ENCODE assay signal across 1 cellular context in genomic region chr3:46667061-46667621, GRCh38.
TF ChIP-seq lines count a peak whose summit lies in the region.

No MANE protein-coding gene starts in this region.

TF ChIP-seq in HepG2, 621 proteins besides CTCF, POLR2A, EP300 and RAD21:
- TF ChIP-seq RBFOX2 (IDR thresholded peaks at IDR 0.05; ENCODE audit: low read depth, low read length) (no peak), TAF15 (IDR thresholded peaks at IDR 0.05; ENCODE audit: low read depth, low read length, poor library complexity, severe bottlenecking) (no peak), TFAP4 (IDR thresholded peaks at IDR 0.05; ENCODE audit: borderline replicate concordance, low read depth) (no peak), ZNF580 (CRISPR knock-in tag; IDR thresholded peaks at IDR 0.05; ENCODE audit: borderline replicate concordance, low read depth) (no peak), SP2 (CRISPR knock-in tag; IDR thresholded peaks at IDR 0.05) (no peak), LCORL (IDR thresholded peaks at IDR 0.05) (no peak), LCORL (CRISPR knock-in tag; IDR thresholded peaks at IDR 0.05) (no peak), ZHX2 (IDR thresholded peaks at IDR 0.05; ENCODE audit: low read depth) (no peak), ZHX2 (CRISPR knock-in tag; IDR thresholded peaks at IDR 0.05; ENCODE audit: borderline replicate concordance) (no peak), ZNF570 (CRISPR knock-in tag; IDR thresholded peaks at IDR 0.05; ENCODE audit: borderline replicate concordance) (no peak), ZNF512 (CRISPR knock-in tag; IDR thresholded peaks at IDR 0.05) (no peak), ZNF17 (CRISPR knock-in tag; IDR thresholded peaks at IDR 0.05) (no peak), ATF2 (CRISPR knock-in tag; IDR thresholded peaks at IDR 0.05) (no peak), MYNN (CRISPR knock-in tag; IDR thresholded peaks at IDR 0.05; ENCODE audit: low read depth) (no peak), TFDP1 (CRISPR knock-in tag; IDR thresholded peaks at IDR 0.05; ENCODE audit: borderline replicate concordance) (no peak), ELF3 (CRISPR knock-in tag; IDR thresholded peaks at IDR 0.05) (no peak), ZBTB25 (CRISPR knock-in tag; IDR thresholded peaks at IDR 0.05) (no peak), ZNF879 (CRISPR knock-in tag; IDR thresholded peaks at IDR 0.05) (no peak), ZBTB4 (CRISPR knock-in tag; IDR thresholded peaks at IDR 0.05; ENCODE audit: borderline replicate concordance) (no peak)
